In the genomic region with DNA sequence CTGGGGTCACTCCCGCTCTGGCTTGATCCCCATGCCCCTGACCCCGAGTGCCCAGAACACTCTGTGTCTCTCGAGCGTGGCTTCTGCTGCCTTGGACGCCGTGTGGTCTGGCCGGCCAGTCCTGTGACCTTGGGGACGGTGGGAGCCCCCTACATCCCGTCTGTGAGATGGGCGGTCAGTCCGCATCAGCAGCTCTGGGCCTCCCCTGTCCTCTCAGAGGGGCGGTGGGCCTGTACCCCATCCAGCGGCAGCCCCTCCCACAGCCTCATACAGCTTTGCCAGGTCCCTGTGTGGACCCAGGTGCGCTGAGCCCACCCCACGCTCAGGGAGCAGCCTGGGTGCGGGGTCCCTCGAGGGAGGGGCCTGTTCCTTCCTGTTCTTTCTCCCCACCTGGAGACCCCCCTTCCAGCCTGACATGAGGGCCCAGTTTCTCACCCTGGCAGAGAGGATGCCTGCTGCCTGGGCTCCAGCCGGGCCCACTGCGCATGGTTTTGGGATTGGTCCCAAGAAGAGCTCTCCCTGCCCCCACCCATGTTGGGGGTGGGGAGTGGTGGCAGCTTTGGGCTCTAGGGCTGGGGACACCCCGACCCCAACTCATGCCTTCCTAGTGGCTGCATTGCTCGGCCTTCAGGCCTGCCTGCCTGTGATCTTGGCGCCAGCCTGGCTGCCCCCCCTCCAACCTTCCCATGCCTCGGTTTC, we compare ENCODE assay signal across 8 cellular contexts. TPM values are rescaled to one million over a fixed set of nuclear protein-coding genes. Genes with fewer than 3 reads are reported as not detected.
A peak's percentile ranks its signal among the peaks of the same experiment; 100 is the strongest.
DNase-seq lines count a peak whose midpoint lies in the region; ATAC-seq and TF ChIP-seq lines count a peak whose summit lies in the region.

No MANE protein-coding gene starts in this region.

- H4K91ac ChIP-seq in trophoblast cell (ENCODE audit: low read depth, low read length): no peak overlapping the region

- H3K79me1 ChIP-seq in trophoblast cell (ENCODE audit: low read length): peaks cover 4% of the 10 kb centered on the region

- H3F3A ChIP-seq in DOHH2 (ENCODE audit: control insufficient read depth, insufficient read depth) (no peaks in the 10 kb centered on the region), SK-N-SH (replicated peaks; ENCODE audit: insufficient read depth) (peaks cover 5% of the 10 kb centered on the region)

- H3K36me3 ChIP-seq in DOHH2 (ENCODE audit: control insufficient read depth, low read length) (peaks cover 44% of the 10 kb centered on the region), SK-N-SH (replicated peaks in 1 of 2; ENCODE audit: control insufficient read depth in 1 of 2, insufficient read depth in 2 of 2, low read length in 1 of 2) (no peaks in the 10 kb centered on the region), fibroblast of lung (ENCODE audit: control insufficient read depth, insufficient read depth, low read length) (no peaks in the 10 kb centered on the region), trophoblast cell (ENCODE audit: control insufficient read depth in 1 of 2, insufficient read depth in 2 of 2, low read length in 2 of 2) (peaks cover 11 to 14% of the 10 kb centered on the region in 2 experiments)

- no peak overlapping the region for H2BK5ac ChIP-seq in trophoblast cell (ENCODE audit: low read depth, low read length, poor library complexity)

- no peak overlapping the region for H3K18ac ChIP-seq in trophoblast cell (ENCODE audit: low read length)

- no peak overlapping the region for H2AFZ ChIP-seq in SK-N-SH (ENCODE audit: low read depth)
- H2AFZ ChIP-seq in fibroblast of lung (ENCODE audit: low read length): no peak overlapping the region
- no peak overlapping the region for H2AFZ ChIP-seq in trophoblast cell (ENCODE audit: insufficient read depth, low read length, poor library complexity)

- TF ChIP-seq CTCF in DOHH2 (IDR thresholded peaks at IDR 0.05; ENCODE audit: low read depth, low read length, poor library complexity, severe bottlenecking) (no peak), SK-N-SH (IDR thresholded peaks at IDR 0.05) (no peak), fibroblast of lung (conservative IDR thresholded peaks at IDR 0.05 in 1 of 2, IDR thresholded peaks at IDR 0.05 in 1 of 2; ENCODE audit: low read depth in 1 of 2, low read length in 2 of 2) (no peak)

- no peak overlapping the region for H2BK120ac ChIP-seq in trophoblast cell (ENCODE audit: insufficient read depth, low read length, poor library complexity)

- 31% methylated on average over 19 of the region's 23 CpGs for WGBS in SK-N-SH (ENCODE audit: low lambda C conversion rate)
- no CpG with 5 or more reads among the region's 23 CpGs for WGBS in trophoblast cell (ENCODE audit: extremely low coverage, insufficient coverage, insufficient read length)

- ATAC-seq in GM18511 (IDR thresholded peaks at IDR 0.05; ENCODE audit: unreplicated experiment): no peak
- ATAC-seq in GM21360 (IDR thresholded peaks at IDR 0.05; ENCODE audit: unreplicated experiment): no peak

- no peak overlapping the region for H3K23ac ChIP-seq in trophoblast cell (ENCODE audit: low read length)

- H3K4ac ChIP-seq in trophoblast cell (ENCODE audit: low read depth, low read length): peak overlapping the region; percentile 18

- no peak for TF ChIP-seq EP300 in SK-N-SH (IDR thresholded peaks at IDR 0.05; ENCODE audit: borderline replicate concordance in 1 of 2, low read depth in 1 of 2, low read length in 1 of 2)

- no peak overlapping the region for H2AK5ac ChIP-seq in trophoblast cell (ENCODE audit: low read length)

- DNase-seq in SK-N-SH (peak; percentile 65), fibroblast of lung (ENCODE audit: low read depth in 2 of 2) (no peak), trophoblast cell (no peak), NCI-H2029 (lab: John Stamatoyannopoulos, UW) (no peak)
- DNase-seq in central memory CD4-positive, alpha-beta T cell: no peak

- POLR2A ChIA-PET in SK-N-SH (lab: Yijun Ruan, JAX): no interaction called here

- peaks cover 12% of the 10 kb centered on the region; the same call in 1 of the 2 replicates for H4K20me1 ChIP-seq in DOHH2 (ENCODE audit: control insufficient read depth, insufficient read depth, low read depth, low read length)
- peaks cover 39% of the 10 kb centered on the region for H4K20me1 ChIP-seq in SK-N-SH (ENCODE audit: insufficient read depth)
- no peaks in the 10 kb centered on the region for H4K20me1 ChIP-seq in fibroblast of lung (ENCODE audit: control insufficient read depth, extremely low read depth, insufficient read depth, low read length)

- H3K4me3 ChIP-seq in DOHH2 (ENCODE audit: low read length) (peak overlapping the region; percentile 77), SK-N-SH (ENCODE audit: low read depth in 2 of 2, low read length in 1 of 2) (peak overlapping the region; percentile 66 to 74), fibroblast of lung (replicated peaks in 1 of 4; ENCODE audit: control extremely low read depth in 1 of 4, insufficient read depth in 1 of 4, low read depth in 3 of 4, low read length in 4 of 4) (peak overlapping the region; percentile 69 to 80 (median 80)), trophoblast cell (ENCODE audit: low read depth, low read length) (peak overlapping the region; percentile 72)

- no peaks in the 10 kb centered on the region for H3K9me3 ChIP-seq in DOHH2 (ENCODE audit: control insufficient read depth, insufficient read depth, low read length)
- H3K9me3 ChIP-seq in SK-N-SH: no peaks in the 10 kb centered on the region
- H3K9me3 ChIP-seq in fibroblast of lung (ENCODE audit: control insufficient read depth, insufficient read depth, low read depth, low read length): no peaks in the 10 kb centered on the region
- H3K9me3 ChIP-seq in trophoblast cell (ENCODE audit: insufficient read depth, low read depth, low read length): peaks cover 2% of the 10 kb centered on the region

- H4K8ac ChIP-seq in trophoblast cell (ENCODE audit: low read depth, low read length): no peak overlapping the region

- peak overlapping the region; percentile 1 for H4K12ac ChIP-seq in trophoblast cell (ENCODE audit: low read depth, low read length)

- H3K4me2 ChIP-seq in DOHH2 (ENCODE audit: low read length) (peak overlapping the region; percentile 94), SK-N-SH (peak overlapping the region; percentile 97), fibroblast of lung (ENCODE audit: extremely low read depth, insufficient read depth, low read length) (peak overlapping the region; percentile 96), trophoblast cell (ENCODE audit: low read length) (peak overlapping the region; percentile 93)

- H3K27me3 ChIP-seq in DOHH2 (ENCODE audit: control insufficient read depth, low read length) (peaks cover 6% of the 10 kb centered on the region; the same call in 1 of the 2 replicates), SK-N-SH (ENCODE audit: insufficient read depth) (no peaks in the 10 kb centered on the region), fibroblast of lung (ENCODE audit: control insufficient read depth, insufficient read depth, low read length) (no peaks in the 10 kb centered on the region), trophoblast cell (ENCODE audit: insufficient read depth, low read length) (no peaks in the 10 kb centered on the region)

- H3K9me2 ChIP-seq in DOHH2 (replicated peaks; ENCODE audit: control insufficient read depth, low read length): no peaks in the 10 kb centered on the region
- no peaks in the 10 kb centered on the region for H3K9me2 ChIP-seq in SK-N-SH

- peak overlapping the region; percentile 2 for H3K27ac ChIP-seq in DOHH2 (ENCODE audit: low read depth, low read length)
- H3K27ac ChIP-seq in SK-N-SH (ENCODE audit: low read depth in 2 of 2, low read length in 1 of 2): peak overlapping the region in 1 of 2 experiments; percentile 87; a peak in 3 of 4 replicates
- H3K27ac ChIP-seq in fibroblast of lung (ENCODE audit: insufficient read depth, low read length): peak overlapping the region; percentile 1
- no peak overlapping the region for H3K27ac ChIP-seq in trophoblast cell (ENCODE audit: low read depth, low read length)

- CTCF ChIA-PET in SK-N-SH (lab: Yijun Ruan, JAX): interaction anchor here (0.8 to 3.7 kb wide), 6 partner anchors 22 to 117 kb away, joined by 3 to 18 read pairs (median 6); no protein-coding TSS in a partner anchor

- H3K9ac ChIP-seq in SK-N-SH: peak overlapping the region; percentile 85
- H3K9ac ChIP-seq in fibroblast of lung (ENCODE audit: insufficient read depth, low read length): peak overlapping the region; percentile 71
- H3K9ac ChIP-seq in trophoblast cell (ENCODE audit: low read length): no peak overlapping the region

- H3K4me1 ChIP-seq in DOHH2 (ENCODE audit: control insufficient read depth, low read length) (peaks cover 27% of the 10 kb centered on the region), SK-N-SH (ENCODE audit: control insufficient read depth in 1 of 2, insufficient read depth in 2 of 2, low read depth in 1 of 2, low read length in 1 of 2) (peaks cover 12 to 44% of the 10 kb centered on the region in 2 experiments; a peak in 3 of 4 replicates), fibroblast of lung (ENCODE audit: control insufficient read depth, extremely low read depth, insufficient read depth, low read length) (peaks cover 11% of the 10 kb centered on the region), trophoblast cell (ENCODE audit: control insufficient read depth in 1 of 2, insufficient read depth in 2 of 2, low read length in 2 of 2) (peaks cover 18 to 25% of the 10 kb centered on the region in 2 experiments)

- no peak overlapping the region for H2BK12ac ChIP-seq in trophoblast cell (ENCODE audit: low read length)

- H3K79me2 ChIP-seq in DOHH2 (ENCODE audit: control insufficient read depth, low read length): peaks cover 64% of the 10 kb centered on the region
- peaks cover 66% of the 10 kb centered on the region for H3K79me2 ChIP-seq in SK-N-SH (ENCODE audit: insufficient read depth)
- H3K79me2 ChIP-seq in fibroblast of lung (ENCODE audit: control insufficient read depth, insufficient read depth, low read length): peaks cover 56% of the 10 kb centered on the region
- H3K79me2 ChIP-seq in trophoblast cell (ENCODE audit: control insufficient read depth, insufficient read depth, low read length, poor library complexity): peaks cover 17% of the 10 kb centered on the region

- H3K14ac ChIP-seq in trophoblast cell (ENCODE audit: low read length): no peak overlapping the region

- TF ChIP-seq RAD21 in SK-N-SH (IDR thresholded peaks at IDR 0.05; ENCODE audit: low read length): no peak

RNA-seq across cellular contexts. Expression of a gene that starts 1.5 kb away (rescaled TPM):
- polyA plus RNA-seq in SK-N-SH (2012; rRNA removed) (74.8 and 96.3 TPM in 2 replicates), fibroblast of lung (28.6 and 35.4 TPM in 2 replicates)
- polyA plus RNA-seq in SK-N-SH (2012; cell fraction: cytosol; rRNA removed): 45.4 and 60.6 TPM in 2 replicates
- 499 and 721 TPM in 2 replicates for polyA plus RNA-seq in SK-N-SH (2012; cell fraction: nucleus; rRNA removed)
- total RNA-seq in fibroblast of lung: 27.2 and 29.7 TPM in 2 replicates
- 40.3 and 44.7 TPM in 2 replicates for polyA plus RNA-seq in fibroblast of lung (2012)
- 40.3 and 72.8 TPM in 2 replicates for polyA minus RNA-seq in fibroblast of lung (ENCODE audit: low replicate concordance)
- 90.0 and 91.2 TPM in 2 replicates for polyA plus RNA-seq in trophoblast cell (2013)

RNA-seq across cellular contexts. Expression of a gene that starts 22.8 kb away (rescaled TPM):
- polyA plus RNA-seq in SK-N-SH (2012; rRNA removed) (0.26 and 0.29 TPM in 2 replicates), fibroblast of lung (0.02 and 0.05 TPM in 2 replicates)
- polyA plus RNA-seq in SK-N-SH (2012; cell fraction: cytosol; rRNA removed): 0.04 and 0.35 TPM in 2 replicates
- polyA plus RNA-seq in SK-N-SH (2012; cell fraction: nucleus; rRNA removed): 2.6 TPM in 2 replicates
- 0.33 and 0.51 TPM in 2 replicates for total RNA-seq in fibroblast of lung
- 0.13 TPM in 1 of 2 replicates, not detected in the other for polyA plus RNA-seq in fibroblast of lung (2012)
- 0.35 TPM in 1 of 2 replicates, not detected in the other for polyA minus RNA-seq in fibroblast of lung (ENCODE audit: low replicate concordance)
- polyA plus RNA-seq in trophoblast cell (2013): 0.04 and 0.10 TPM in 2 replicates

RNA-seq across cellular contexts. Expression of a gene that starts 53.5 kb away (rescaled TPM):
- 219 and 335 TPM in 2 replicates for polyA plus RNA-seq in SK-N-SH (2012; rRNA removed)
- polyA plus RNA-seq in SK-N-SH (2012; cell fraction: cytosol; rRNA removed): 154 and 228 TPM in 2 replicates
- polyA plus RNA-seq in SK-N-SH (2012; cell fraction: nucleus; rRNA removed): 326 and 608 TPM in 2 replicates
- 37.5 and 68.5 TPM in 2 replicates for total RNA-seq in fibroblast of lung
- 58.9 and 59.8 TPM in 2 replicates for polyA plus RNA-seq in fibroblast of lung
- 121 and 148 TPM in 2 replicates for polyA plus RNA-seq in fibroblast of lung (2012)
- polyA minus RNA-seq in fibroblast of lung (ENCODE audit: low replicate concordance): 48.7 and 62.4 TPM in 2 replicates
- 85.1 and 90.0 TPM in 2 replicates for polyA plus RNA-seq in trophoblast cell (2013)
